20 cellular contexts compared by ENCODE assay signal in the genomic region with DNA sequence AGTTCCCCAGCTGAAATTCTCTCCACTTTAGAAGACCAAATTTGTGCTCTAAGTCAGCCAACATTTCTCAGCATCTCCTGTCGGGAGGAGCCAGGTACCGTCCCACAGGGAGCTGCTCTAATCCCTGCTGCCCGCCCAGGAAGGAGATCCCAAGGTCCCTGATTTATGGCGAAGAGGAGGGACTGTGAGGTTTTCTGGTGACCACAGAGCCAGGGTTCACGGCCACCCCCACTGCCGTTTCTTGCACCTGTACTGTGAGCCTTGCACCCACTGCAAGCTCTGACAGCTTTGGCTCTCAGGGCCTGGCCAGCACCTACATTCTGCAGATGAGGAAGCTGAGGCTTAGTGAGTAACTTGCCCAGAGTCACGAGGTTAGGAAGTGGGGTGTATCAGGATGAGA. TPM values are rescaled to one million over a fixed set of nuclear protein-coding genes. Genes with fewer than 3 reads are reported as not detected.
DNase-seq lines count a peak whose midpoint lies in the region; ATAC-seq and TF ChIP-seq lines count a peak whose summit lies in the region.
"Had no signal": no experiment of that assay in that cellular context is flagged by ENCODE, and none has a peak within 500 bp of the region (broad histone marks: within the 10 kb centered on the region; RNA-seq: fewer than 3 reads in every experiment).

No MANE protein-coding gene starts in this region.

- H3K27me3 Mint-ChIP-seq in endothelial cell (ENCODE audit: unreplicated experiment) = peaks cover 8% of the 10 kb centered on the region
- H3K27me3 Mint-ChIP-seq in mesothelial cell of epicardium (ENCODE audit: low read depth) = peaks cover 2% of the 10 kb centered on the region
- H3K27me3 Mint-ChIP-seq: T-helper 17 cell had no signal

- DNase-seq in SIG-M5 treated with dmso at 0.1 percent for 504 hours (lab: John Stamatoyannopoulos, UW; ENCODE audit: unreplicated experiment) (peak; percentile 17), SIG-M5 (lab: John Stamatoyannopoulos, UW) (no peak), MV-4-11 (lab: John Stamatoyannopoulos, UW) (peak; percentile 60), endothelial cell (ENCODE audit: low spot score) (no peak), NCI-H2171 (lab: John Stamatoyannopoulos, UW) (no peak), ureter (ENCODE audit: low spot score) (no peak), mesothelial cell of epicardium (ENCODE audit: low spot score in 2 of 2, unreplicated experiment in 2 of 2) (no peak)
- DNase-seq: DMS53, GM23248, KG1, NCI-H1092 treated with DMSO at 0.1 percent for 48 hours, NCI-H1436 treated with DMSO at 0.1 percent for 48 hours, NCI-H2029 treated with DMSO at 0.1 percent for 48 hours, NCI-H345, NCI-H524, NCI-H774, SW 1271, T-helper 17 cell had no signal

- peak overlapping the region; percentile 43 for H3K27ac Mint-ChIP-seq in endothelial cell (ENCODE audit: unreplicated experiment)
- H3K27ac Mint-ChIP-seq in mesothelial cell of epicardium = no peak overlapping the region
- H3K27ac Mint-ChIP-seq: T-helper 17 cell had no signal

- H3K36me3 Mint-ChIP-seq in endothelial cell (ENCODE audit: low read depth, unreplicated experiment) (peaks cover 4% of the 10 kb centered on the region), mesothelial cell of epicardium (no peaks in the 10 kb centered on the region)

- H3K4me3 Mint-ChIP-seq in endothelial cell (ENCODE audit: unreplicated experiment) (no peak overlapping the region), mesothelial cell of epicardium (no peak overlapping the region)
- H3K4me3 Mint-ChIP-seq: T-helper 17 cell had no signal

- H3K4me1 Mint-ChIP-seq in endothelial cell (ENCODE audit: unreplicated experiment) (peaks cover 50% of the 10 kb centered on the region), mesothelial cell of epicardium (peaks cover 18% of the 10 kb centered on the region)

- TF ChIP-seq CTCF in endothelial cell (IDR thresholded peaks at IDR 0.05; ENCODE audit: unreplicated experiment) (no peak), mesothelial cell of epicardium (IDR thresholded peaks at IDR 0.05; ENCODE audit: unreplicated experiment) (no peak)

- no peak for ATAC-seq in GM21576 (IDR thresholded peaks at IDR 0.05; ENCODE audit: unreplicated experiment)
- ATAC-seq: Right ventricle myocardium inferior, T-helper 17 cell had no signal

- no peaks in the 10 kb centered on the region for H3K9me3 Mint-ChIP-seq in endothelial cell (ENCODE audit: unreplicated experiment)
- H3K9me3 Mint-ChIP-seq in mesothelial cell of epicardium = no peaks in the 10 kb centered on the region

RNA-seq across cellular contexts. Expression of gene FOXC1, which starts 34.8 kb away (rescaled TPM):
- total RNA-seq in endothelial cell (ENCODE audit: unreplicated experiment) (112 TPM), ureter (41.9 TPM), mesothelial cell of epicardium (49.8 to 52.2 TPM (median 50.5 TPM) in 3 replicates)

Comparison
In these comparisons a context has a peak if more than half of its experiments do, and no peak if none do; other contexts are left out.
1. DNase-seq: peak in SIG-M5 treated with dmso at 0.1 percent for 504 hours (single experiment) and MV-4-11 (single experiment); none in SIG-M5 (single experiment), endothelial cell (single experiment), NCI-H2171 (single experiment), ureter (single experiment) and mesothelial cell of epicardium (0 of 2).